ENCODE assay signal across 8 cellular contexts in the genomic region with DNA sequence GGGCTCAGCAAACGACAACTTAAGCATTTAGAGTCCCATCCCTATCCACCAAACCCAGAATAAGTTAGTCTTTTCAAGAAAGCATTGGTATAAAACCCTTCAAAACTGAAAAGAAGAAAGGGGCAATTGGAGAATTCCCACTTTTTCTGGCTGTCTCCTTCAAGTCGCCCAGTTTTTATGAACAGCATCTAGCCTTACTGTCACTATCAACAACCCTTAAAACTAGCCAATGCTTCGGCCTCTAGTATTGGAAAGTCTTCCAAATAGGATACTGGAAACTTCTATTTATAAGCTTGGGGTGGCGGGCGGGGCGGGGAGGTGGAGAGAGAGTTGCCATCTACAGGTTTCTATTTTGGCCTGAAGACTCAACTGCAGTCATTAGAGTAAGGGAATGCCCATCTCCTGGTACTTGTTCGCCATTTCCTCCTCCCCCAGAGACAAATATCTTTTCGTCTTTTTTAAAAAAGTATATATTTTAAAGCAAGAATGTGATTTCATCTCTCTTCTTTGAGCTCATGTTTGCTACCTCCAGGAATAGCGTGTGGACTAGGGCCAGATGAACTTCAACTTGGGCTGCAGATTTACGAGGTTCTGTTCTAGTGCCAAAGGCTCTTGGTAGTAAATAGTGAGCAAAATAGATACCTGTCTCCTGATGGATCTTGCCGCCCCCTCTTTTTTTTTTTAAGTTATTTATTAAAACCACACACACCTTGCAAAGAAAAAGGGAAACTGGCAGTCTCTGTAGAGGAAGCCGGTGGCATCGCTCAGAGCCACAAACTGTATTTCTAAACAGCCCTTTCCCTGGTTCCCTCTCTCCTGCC. TPM values are rescaled to one million over a fixed set of nuclear protein-coding genes. Genes with fewer than 3 reads are reported as not detected.
DNase-seq lines count a peak whose midpoint lies in the region; ATAC-seq and TF ChIP-seq lines count a peak whose summit lies in the region.

No MANE protein-coding gene starts in this region.

- peaks cover 50% of the 10 kb centered on the region for H3F3A ChIP-seq in DOHH2 (ENCODE audit: control insufficient read depth, insufficient read depth)

- peaks cover 22% of the 10 kb centered on the region for H4K20me1 ChIP-seq in DOHH2 (ENCODE audit: control insufficient read depth, insufficient read depth, low read depth, low read length)

- H3K9me3 ChIP-seq in DOHH2 (ENCODE audit: control insufficient read depth, insufficient read depth, low read length), result no peaks in the 10 kb centered on the region
- no peaks in the 10 kb centered on the region for H3K9me3 ChIP-seq in lung (ENCODE audit: control insufficient read depth in 2 of 2, insufficient read depth in 1 of 2, low read length in 1 of 2)
- H3K9me3 ChIP-seq in upper lobe of left lung, result no peaks in the 10 kb centered on the region

- 43 to 51% methylated on average over 13 of the region's 13 CpGs for whole genome bisulfite sequencing in lung, 2 donors
- 48 to 49% methylated on average over 13 of the region's 13 CpGs for WGBS in upper lobe of left lung, 2 donors

- peak overlapping the region; percentile 89 for H3K27ac ChIP-seq in DOHH2 (ENCODE audit: low read depth, low read length)
- H3K27ac ChIP-seq in lung (ENCODE audit: low read depth in 1 of 2, low read length in 1 of 2), result peak overlapping the region; percentile 71 to 98
- peak overlapping the region; percentile 97 to 99 (median 98) for H3K27ac ChIP-seq in upper lobe of left lung

- peaks cover 38% of the 10 kb centered on the region for H3K4me1 ChIP-seq in DOHH2 (ENCODE audit: control insufficient read depth, low read length)
- peaks cover 0 to 7% of the 10 kb centered on the region in 2 donors for H3K4me1 ChIP-seq in lung (ENCODE audit: control insufficient read depth in 2 of 2, insufficient read depth in 2 of 2, low read length in 2 of 2)
- H3K4me1 ChIP-seq in upper lobe of left lung, result peaks cover 15 to 43% (median 27%) of the 10 kb centered on the region in 4 donors

- H3K36me3 ChIP-seq in DOHH2 (ENCODE audit: control insufficient read depth, low read length), result peaks cover 78% of the 10 kb centered on the region
- H3K36me3 ChIP-seq in lung (ENCODE audit: control insufficient read depth in 2 of 2, insufficient read depth in 2 of 2, low read length in 2 of 2), result no peaks in the 10 kb centered on the region
- no peaks in the 10 kb centered on the region for H3K36me3 ChIP-seq in upper lobe of left lung

- DNase-seq in NOMO-1 treated with DMSO at 0.1 percent for 48 hours (lab: John Stamatoyannopoulos, UW; ENCODE audit: unreplicated experiment) (peak; percentile 55), lung (ENCODE audit: low spot score) (no peak), upper lobe of left lung (peak in 1 of 2 donors; percentile 58), NCI-H2081 (lab: John Stamatoyannopoulos, UW) (no peak)
- peak; percentile 9 for DNase-seq in central memory CD4-positive, alpha-beta T cell
- DNase-seq in effector CD4-positive, alpha-beta T cell, result no peak

- H3K27me3 ChIP-seq in DOHH2 (ENCODE audit: control insufficient read depth, low read length), result no peaks in the 10 kb centered on the region
- H3K27me3 ChIP-seq in lung (ENCODE audit: control insufficient read depth, insufficient read depth), result no peaks in the 10 kb centered on the region
- no peaks in the 10 kb centered on the region for H3K27me3 ChIP-seq in upper lobe of left lung

- ATAC-seq in lung (ENCODE audit: insufficient read depth, low FRiP score), result no peak
- no peak for ATAC-seq in upper lobe of left lung (ENCODE audit: low FRiP score in 2 of 2)
- ATAC-seq in HG03354 (IDR thresholded peaks at IDR 0.05; ENCODE audit: poor library complexity, severe bottlenecking, unreplicated experiment), result no peak

- H3K4me3 ChIP-seq in DOHH2 (ENCODE audit: low read length) (peak overlapping the region; percentile 80), lung (no peak overlapping the region), upper lobe of left lung (peak overlapping the region in 3 of 4 donors; percentile 62 to 67 (median 66))

- peak in 1 of 4 donors; percentile 18 for TF ChIP-seq POLR2A in upper lobe of left lung (IDR thresholded peaks at IDR 0.05)

- TF ChIP-seq CTCF in DOHH2 (IDR thresholded peaks at IDR 0.05; ENCODE audit: low read depth, low read length, poor library complexity, severe bottlenecking) (no peak), lung (IDR thresholded peaks at IDR 0.05; ENCODE audit: control extremely low read depth, extremely low read depth) (no peak), upper lobe of left lung (IDR thresholded peaks at IDR 0.05) (peak in 1 of 6 experiments; percentile 1)

- H3K4me2 ChIP-seq in DOHH2 (ENCODE audit: low read length), result peak overlapping the region; percentile 93

- no peaks in the 10 kb centered on the region for H3K9me2 ChIP-seq in DOHH2 (replicated peaks; ENCODE audit: control insufficient read depth, low read length)

- no peak for TF ChIP-seq EP300 in upper lobe of left lung (IDR thresholded peaks at IDR 0.05)

- H3K79me2 ChIP-seq in DOHH2 (ENCODE audit: control insufficient read depth, low read length), result peaks cover 99% of the 10 kb centered on the region

RNA-seq across cellular contexts. Expression of gene BCL6, which starts 2.7 kb away (rescaled TPM):
- total RNA-seq in lung, result 100 to 1,000 TPM in 1 of 2 donors, 10 to 100 TPM in 1; 52.2 to 101 TPM
- 100 to 1,000 TPM in 1 of 2 donors, 10 to 100 TPM in 1; 29.4 to 137 TPM for polyA plus RNA-seq in lung
- total RNA-seq in upper lobe of left lung, result 100 to 1,000 TPM in 4 of 6 donors, 10 to 100 TPM in 2; 80.4 to 268 (median 119) TPM

RNA-seq across cellular contexts. Expression of gene RTP2, which starts 40.2 kb away (rescaled TPM):
- total RNA-seq in lung (not detected), upper lobe of left lung (not detected)
- polyA plus RNA-seq in lung, result not detected

Comparison
In these comparisons a context has a peak if more than half of its experiments do, and no peak if none do; other contexts are left out.
1. DNase-seq: peak in NOMO-1 treated with DMSO at 0.1 percent for 48 hours (single experiment) and central memory CD4-positive, alpha-beta T cell (single experiment); none in lung (single experiment), effector CD4-positive, alpha-beta T cell (single experiment) and NCI-H2081 (0 of 2).
2. Peak in every context shown above with its lines, with median percentiles within 50 percentile points of each other: H3K27ac ChIP-seq.